ENCODE assay signal across 23 cellular contexts in genomic region chr1:191963781-191964455, GRCh38.
DNase-seq lines count a peak whose midpoint lies in the region; ATAC-seq, FAIRE-seq and TF ChIP-seq lines count a peak whose summit lies in the region.
"Had no signal": no experiment of that assay in that cellular context is flagged by ENCODE, and none has a peak within 500 bp of the region (broad histone marks: within the 10 kb centered on the region; RNA-seq: fewer than 3 reads in every experiment).

No MANE protein-coding gene starts in this region.

- H3K27me3 ChIP-seq in IMR-90 (ENCODE audit: control insufficient read depth, insufficient read depth, low read length) (no peaks in the 10 kb centered on the region), body of pancreas (peaks cover 0 to 2% of the 10 kb centered on the region in 2 donors), keratinocyte (ENCODE audit: control insufficient read depth, extremely low read depth, insufficient read depth, low read length) (no peaks in the 10 kb centered on the region), mammary epithelial cell (ENCODE audit: insufficient read depth, low read length) (no peaks in the 10 kb centered on the region)
- H3K27me3 ChIP-seq: adrenal gland, stomach had no signal

- H3K9me3 ChIP-seq in IMR-90 (ENCODE audit: control insufficient read depth, insufficient read depth, low read length) (no peaks in the 10 kb centered on the region), body of pancreas (no peaks in the 10 kb centered on the region), keratinocyte (ENCODE audit: control insufficient read depth, low read depth, low read length) (no peaks in the 10 kb centered on the region), mammary epithelial cell (replicated peaks; ENCODE audit: insufficient read depth, low read length) (no peaks in the 10 kb centered on the region)
- H3K9me3 ChIP-seq: adrenal gland, stomach had no signal

- POLR2A ChIA-PET in IMR-90 (lab: Charles Lee; ENCODE audit: unreplicated experiment): no interaction called here

- H4K91ac ChIP-seq in IMR-90 (ENCODE audit: insufficient read depth, low read depth, low read length): no peak overlapping the region

- H3K79me2 ChIP-seq in keratinocyte (ENCODE audit: control insufficient read depth, insufficient read depth, low read length) (no peaks in the 10 kb centered on the region), mammary epithelial cell (ENCODE audit: insufficient read depth, low read length) (no peaks in the 10 kb centered on the region)

- no peak overlapping the region for H2BK15ac ChIP-seq in IMR-90 (ENCODE audit: low read depth, low read length)

- ATAC-seq in IMR-90 (ENCODE audit: low read depth) (peak; percentile 21), body of pancreas (peak; percentile 12), HG03196 (IDR thresholded peaks at IDR 0.05; ENCODE audit: unreplicated experiment) (no peak)
- ATAC-seq: natural killer cell treated with Interleukin-12 subunit alpha and Interleukin-12 subunit beta and Interleukin-15 and Interleukin-18, amount 100 ng/mL, for 72 hours had no signal

- no peak overlapping the region for H4K8ac ChIP-seq in IMR-90 (ENCODE audit: low read depth in 2 of 2, low read length in 2 of 2)

- FAIRE-seq in keratinocyte (lab: Jason Lieb, UNC): no peak

- H4K20me1 ChIP-seq in IMR-90 (ENCODE audit: insufficient read depth, low read length) (no peaks in the 10 kb centered on the region), keratinocyte (ENCODE audit: control insufficient read depth, extremely low read depth, insufficient read depth, low read length) (no peaks in the 10 kb centered on the region), mammary epithelial cell (ENCODE audit: insufficient read depth, low read length) (no peaks in the 10 kb centered on the region)

- H2AK5ac ChIP-seq in IMR-90 (ENCODE audit: low read depth, low read length): no peak overlapping the region

- dilution Hi-C loops in IMR-90 (cut with HindIII; ENCODE audit: low sequenced_read_pairs, unreplicated experiment) (no loop called here), keratinocyte (cut with MboI; ENCODE audit: extremely low pct_ligation_motif_present, low sequenced_read_pairs) (no loop called here), mammary epithelial cell (cut with HindIII; ENCODE audit: low sequenced_read_pairs) (no loop called here)

- no peak overlapping the region for H2AK9ac ChIP-seq in IMR-90 (replicated peaks; ENCODE audit: low read depth, low read length, poor library complexity)

- no peak overlapping the region for H3K18ac ChIP-seq in IMR-90 (ENCODE audit: low read depth, low read length)

- no TSS peak for BruUV-seq in IMR-90 (replicated peaks; lab: Mats Ljungman, UMichigan)
- no TSS peak for BruUV-seq in mammary epithelial cell (replicated peaks; lab: Mats Ljungman, UMichigan)

- H4K5ac ChIP-seq in IMR-90 (ENCODE audit: low read depth, low read length): no peak overlapping the region

- TF ChIP-seq CTCF in IMR-90 (conservative IDR thresholded peaks at IDR 0.05; ENCODE audit: low read depth, low read length) (no peak), body of pancreas (IDR thresholded peaks at IDR 0.05) (no peak), keratinocyte (optimal IDR thresholded peaks at IDR 0.05 in 1 of 3, IDR thresholded peaks at IDR 0.05 in 1 of 3, conservative IDR thresholded peaks at IDR 0.05 in 1 of 3; ENCODE audit: extremely low read depth in 1 of 3, insufficient read depth in 2 of 3, low read length in 3 of 3) (no peak), mammary epithelial cell (conservative IDR thresholded peaks at IDR 0.05 in 1 of 2, IDR thresholded peaks at IDR 0.05 in 1 of 2; ENCODE audit: extremely low read depth in 1 of 2, insufficient read depth in 1 of 2, low read depth in 1 of 2, low read length in 2 of 2) (no peak)

- H3K27ac ChIP-seq in IMR-90 (ENCODE audit: insufficient read depth, low read length): no peak overlapping the region
- H3K27ac ChIP-seq in body of pancreas: peak overlapping the region in 1 of 4 donors; percentile 47
- no peak overlapping the region for H3K27ac ChIP-seq in keratinocyte (ENCODE audit: control insufficient read depth, insufficient read depth, low read length)
- no peak overlapping the region for H3K27ac ChIP-seq in mammary epithelial cell (ENCODE audit: insufficient read depth, low read depth, low read length)
- H3K27ac ChIP-seq: adrenal gland, KMS-11, stomach had no signal

- CTCF ChIA-PET in IMR-90 (lab: Yijun Ruan, JAX) (interaction anchor here (0.6 to 0.8 kb wide), 2 partner anchors 341 to 456 kb away, joined by 3 to 6 read pairs; no protein-coding TSS in a partner anchor), mammary epithelial cell (lab: Charles Lee; ENCODE audit: low non-redundant PET) (no interaction called here)

- no peak overlapping the region for H3K23ac ChIP-seq in IMR-90 (ENCODE audit: low read depth, low read length)

- H2BK120ac ChIP-seq in IMR-90 (ENCODE audit: low read depth, low read length): no peak overlapping the region

- H3K36me3 ChIP-seq in IMR-90 (ENCODE audit: control insufficient read depth, insufficient read depth, low read length) (no peaks in the 10 kb centered on the region), body of pancreas (replicated peaks in 1 of 2; ENCODE audit: insufficient read depth in 1 of 2, low read depth in 2 of 2) (no peaks in the 10 kb centered on the region), keratinocyte (ENCODE audit: control insufficient read depth in 2 of 2, extremely low read depth in 1 of 2, insufficient read depth in 2 of 2, low read length in 2 of 2) (no peaks in the 10 kb centered on the region), mammary epithelial cell (ENCODE audit: insufficient read depth, low read length) (no peaks in the 10 kb centered on the region)
- H3K36me3 ChIP-seq: adrenal gland, stomach had no signal

- H2AFZ ChIP-seq in IMR-90 (replicated peaks; ENCODE audit: low read length, poor library complexity) (no peak overlapping the region), keratinocyte (ENCODE audit: control insufficient read depth, low read length) (peak overlapping the region; percentile 23), mammary epithelial cell (ENCODE audit: low read depth, low read length) (no peak overlapping the region)

- H3K4me2 ChIP-seq in IMR-90 (ENCODE audit: low read depth, low read length): no peak overlapping the region
- H3K4me2 ChIP-seq in keratinocyte (ENCODE audit: control insufficient read depth, extremely low read depth, insufficient read depth, low read depth, low read length): no peak overlapping the region
- H3K4me2 ChIP-seq in mammary epithelial cell (ENCODE audit: insufficient read depth, low read depth, low read length): no peak overlapping the region
- H3K4me2 ChIP-seq: KMS-11, smooth muscle cell had no signal

- no peak overlapping the region for H2BK20ac ChIP-seq in IMR-90 (ENCODE audit: low read depth, low read length)

- H3K56ac ChIP-seq in IMR-90 (ENCODE audit: extremely low read depth, insufficient read depth, low read length): no peak overlapping the region

- H3K4me1 ChIP-seq in IMR-90 (ENCODE audit: control insufficient read depth, insufficient read depth, low read length): no peaks in the 10 kb centered on the region
- no peaks in the 10 kb centered on the region for H3K4me1 ChIP-seq in body of pancreas
- no peaks in the 10 kb centered on the region for H3K4me1 ChIP-seq in keratinocyte (ENCODE audit: control insufficient read depth, extremely low read depth, insufficient read depth, low read length)
- no peaks in the 10 kb centered on the region for H3K4me1 ChIP-seq in mammary epithelial cell (ENCODE audit: insufficient read depth, low read length)
- H3K4me1 ChIP-seq: adrenal gland, stomach had no signal

- TF ChIP-seq POLR2A in IMR-90 (IDR thresholded peaks at IDR 0.05; ENCODE audit: low read depth, low read length): no peak
- TF ChIP-seq POLR2A in body of pancreas (IDR thresholded peaks at IDR 0.05): no peak

- H3K79me1 ChIP-seq in IMR-90 (ENCODE audit: low read depth in 1 of 2, low read length in 2 of 2): no peaks in the 10 kb centered on the region

- in situ Hi-C loops in IMR-90 (cut with MboI; ENCODE audit: low sequenced_read_pairs) (no loop called here), mammary epithelial cell (cut with MboI; ENCODE audit: low sequenced_read_pairs in 2 of 2) (no loop called here)

- no peak for TF ChIP-seq RAD21 in IMR-90 (IDR thresholded peaks at IDR 0.05; ENCODE audit: low read length)

- H3K4ac ChIP-seq in IMR-90 (ENCODE audit: low read depth, low read length): no peak overlapping the region

- H2BK5ac ChIP-seq in IMR-90 (ENCODE audit: low read depth, low read length, poor library complexity, severe bottlenecking): no peak overlapping the region

- no peak overlapping the region for H3K14ac ChIP-seq in IMR-90 (replicated peaks; ENCODE audit: low read depth, low read length)

- no CpG with 5 or more reads among the region's 3 CpGs for WGBS in IMR-90 (ENCODE audit: extremely low coverage in 2 of 2, insufficient read length in 1 of 2), 2 experiments
- WGBS in body of pancreas, 2 donors: 20 to 21% methylated on average over 3 of the region's 3 CpGs
- WGBS in mammary epithelial cell (ENCODE audit: low coverage, missing lambda C conversion rate): 62% methylated on average over 3 of the region's 3 CpGs

- no peak overlapping the region for H3K4me3 ChIP-seq in IMR-90 (ENCODE audit: insufficient read depth, low read depth, low read length)
- no peak overlapping the region for H3K4me3 ChIP-seq in body of pancreas
- no peak overlapping the region for H3K4me3 ChIP-seq in keratinocyte (ENCODE audit: control insufficient read depth in 2 of 3, extremely low read depth in 1 of 3, insufficient read depth in 2 of 3, low read depth in 1 of 3, low read length in 3 of 3)
- H3K4me3 ChIP-seq in mammary epithelial cell (replicated peaks in 1 of 3; ENCODE audit: insufficient read depth in 1 of 3, low read depth in 2 of 3, low read length in 3 of 3): no peak overlapping the region
- H3K4me3 ChIP-seq: adrenal gland, smooth muscle cell, stomach had no signal

- DNase-seq in A172 (ENCODE audit: low spot score) (peak; percentile 78), IMR-90 (peak; percentile 15), body of pancreas (no peak), keratinocyte (ENCODE audit: low read depth, low spot score) (no peak), D341Med (ENCODE audit: low spot score) (no peak), NCI-H1417 treated with DMSO at 0.1 percent for 48 hours (lab: John Stamatoyannopoulos, UW) (no peak), mammary epithelial cell (no peak)
- DNase-seq: activated CD4-positive, alpha-beta T cell treated with anti-CD3 and anti-CD28 coated beads for 48 hours; activated effector memory CD4-positive, alpha-beta T cell treated with Interleukin-2 at 50 U/mL for 16 hours; adrenal gland; CD4-positive, alpha-beta T cell; DND-41; effector memory CD4-positive, alpha-beta T cell; islet precursor cell; NCI-H1048; NCI-H2081; NCI-H524; stimulated activated CD4-positive, alpha-beta T cell treated with anti-CD3 and anti-CD28 coated beads, Interleukin-4, amount 100 ng/mL, for 24 hours; stomach had no signal

- intact Hi-C loops in IMR-90 (cut with micrococcal nuclease) (no loop called here), body of pancreas (cut with DNase I) (no loop called here), mammary epithelial cell (cut with micrococcal nuclease) (no loop called here)

- no peak overlapping the region for H3K9ac ChIP-seq in IMR-90 (ENCODE audit: low read depth, low read length)
- H3K9ac ChIP-seq in keratinocyte (ENCODE audit: control insufficient read depth, extremely low read depth, insufficient read depth, low read length): no peak overlapping the region
- H3K9ac ChIP-seq in mammary epithelial cell (ENCODE audit: insufficient read depth, low read length): no peak overlapping the region
- H3K9ac ChIP-seq: KMS-11 had no signal

- H3K9me1 ChIP-seq in IMR-90 (ENCODE audit: insufficient read depth, low read length) (0 out of 2 replicates have a peak, but pooled peaks cover 3% of the 10 kb centered on the region), keratinocyte (ENCODE audit: control insufficient read depth, extremely low read depth, insufficient read depth, low read length) (no peaks in the 10 kb centered on the region)

Comparison
In these comparisons a context has a peak if more than half of its experiments do, and no peak if none do; other contexts are left out.
1. DNase-seq: peak in A172 (single experiment) and IMR-90 (single experiment); none in body of pancreas (0 of 4), keratinocyte (single experiment), D341Med (single experiment), NCI-H1417 treated with DMSO at 0.1 percent for 48 hours (single experiment) and mammary epithelial cell (single experiment).